8 cellular contexts compared by ENCODE assay signal in the genomic region with DNA sequence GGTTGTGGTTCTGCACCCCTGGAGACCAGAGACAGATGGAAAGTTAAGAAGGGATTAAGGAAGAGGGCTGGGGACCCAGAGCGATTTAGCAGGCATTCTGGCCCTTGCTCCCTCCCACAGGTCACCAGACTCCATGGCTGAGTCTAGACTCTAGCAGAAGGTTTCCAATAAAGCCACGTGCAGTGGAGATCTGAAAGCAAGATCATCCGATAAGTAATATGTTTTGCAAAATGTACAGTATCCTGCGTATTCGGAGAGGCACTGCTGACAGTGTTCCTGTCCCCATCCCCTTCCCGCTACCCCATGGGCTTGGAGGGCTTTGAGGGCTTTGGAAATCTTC. TPM values are rescaled to one million over a fixed set of nuclear protein-coding genes. Genes with fewer than 3 reads are reported as not detected.
DNase-seq lines count a peak whose midpoint lies in the region; ATAC-seq and TF ChIP-seq lines count a peak whose summit lies in the region.

No MANE protein-coding gene starts in this region.

- H3K9me3 Mint-ChIP-seq in chondrocyte (ENCODE audit: low read depth): no peaks in the 10 kb centered on the region

- H3K9ac ChIP-seq in BLaER1: peak overlapping the region; percentile 81
- H3K9ac ChIP-seq in HUES64 (ENCODE audit: low read depth, low read length): no peak overlapping the region; the same call in 1 of the 2 replicates

- no peak overlapping the region for H3K27ac Mint-ChIP-seq in chondrocyte (ENCODE audit: unreplicated experiment)

- WGBS in HUES64: 43% methylated on average over 4 of the region's 6 CpGs

- H3K4me1 Mint-ChIP-seq in chondrocyte (ENCODE audit: low read depth): no peaks in the 10 kb centered on the region

- intact Hi-C loops in posterior cingulate gyrus (cut with DNase I): no loop called here

- no peak for TF ChIP-seq CTCF in chondrocyte (IDR thresholded peaks at IDR 0.05)

- DNase-seq in chondrocyte (ENCODE audit: low spot score) (no peak), amygdala (lab: John Stamatoyannopoulos, UW) (no peak), posterior cingulate gyrus (no peak), midbrain (lab: John Stamatoyannopoulos, UW) (no peak)

- peaks cover 14% of the 10 kb centered on the region for H3K27me3 Mint-ChIP-seq in chondrocyte (ENCODE audit: low read depth)

- no peaks in the 10 kb centered on the region for H3K36me3 Mint-ChIP-seq in chondrocyte (ENCODE audit: low read depth)

- peak overlapping the region; percentile 72 for H3K4me3 Mint-ChIP-seq in chondrocyte (ENCODE audit: unreplicated experiment)

- peak overlapping the region; percentile 73 for H3K27ac ChIP-seq in BLaER1
- no peak overlapping the region for H3K27ac ChIP-seq in HUES64 (ENCODE audit: low read depth, low read length)
- H3K27ac ChIP-seq in muscle layer of duodenum (ENCODE audit: low read length): no peak overlapping the region

- no peaks in the 10 kb centered on the region for H3K36me3 ChIP-seq in BLaER1
- no peaks in the 10 kb centered on the region for H3K36me3 ChIP-seq in HUES64 (ENCODE audit: insufficient read depth, low read length)
- no peaks in the 10 kb centered on the region for H3K36me3 ChIP-seq in muscle layer of duodenum (ENCODE audit: control insufficient read depth in 1 of 2, insufficient read depth in 2 of 2, low read length in 2 of 2)

- no peaks in the 10 kb centered on the region for H4K20me1 ChIP-seq in BLaER1

- ATAC-seq in GM21717 (IDR thresholded peaks at IDR 0.05; ENCODE audit: unreplicated experiment): no peak

- H3K4me2 ChIP-seq in BLaER1: peak overlapping the region; percentile 90

- peak overlapping the region; percentile 90 for H3K4me3 ChIP-seq in BLaER1
- peak overlapping the region; percentile 74 for H3K4me3 ChIP-seq in HUES64 (ENCODE audit: low read length)
- H3K4me3 ChIP-seq in muscle layer of duodenum (ENCODE audit: low read depth in 1 of 2, low read length in 2 of 2): peak overlapping the region; percentile 78 to 91

- H3K27me3 ChIP-seq in BLaER1 (peaks cover 4% of the 10 kb centered on the region; the same call in 1 of the 2 replicates), HUES64 (ENCODE audit: insufficient read depth, low read length) (peaks cover 28% of the 10 kb centered on the region), muscle layer of duodenum (ENCODE audit: low read depth, low read length) (no peaks in the 10 kb centered on the region)

- H3K9me3 ChIP-seq in BLaER1: no peaks in the 10 kb centered on the region
- no peaks in the 10 kb centered on the region for H3K9me3 ChIP-seq in HUES64 (ENCODE audit: insufficient read depth, low read depth, low read length)
- H3K9me3 ChIP-seq in muscle layer of duodenum (ENCODE audit: control insufficient read depth in 1 of 2, low read length in 2 of 2): no peaks in the 10 kb centered on the region

- H3K4me1 ChIP-seq in BLaER1: peaks cover 36% of the 10 kb centered on the region
- peaks cover 11% of the 10 kb centered on the region for H3K4me1 ChIP-seq in HUES64 (ENCODE audit: insufficient read depth, low read length)
- H3K4me1 ChIP-seq in muscle layer of duodenum (ENCODE audit: control insufficient read depth in 1 of 2, insufficient read depth in 2 of 2, low read length in 2 of 2): peaks cover 6 to 9% of the 10 kb centered on the region in 2 donors

RNA-seq across cellular contexts. Expression of a gene that starts 0.5 kb away (rescaled TPM):
- polyA plus RNA-seq in HUES64 (2013, experiment 1 of 2): 0.45 TPM
- 0.51 TPM for polyA plus RNA-seq in HUES64 (2013, experiment 2 of 2)
- 0.03 to 0.10 TPM (median 0.10 TPM) in 3 replicates for total RNA-seq in chondrocyte
